8 cellular contexts compared by ENCODE assay signal in the genomic region with DNA sequence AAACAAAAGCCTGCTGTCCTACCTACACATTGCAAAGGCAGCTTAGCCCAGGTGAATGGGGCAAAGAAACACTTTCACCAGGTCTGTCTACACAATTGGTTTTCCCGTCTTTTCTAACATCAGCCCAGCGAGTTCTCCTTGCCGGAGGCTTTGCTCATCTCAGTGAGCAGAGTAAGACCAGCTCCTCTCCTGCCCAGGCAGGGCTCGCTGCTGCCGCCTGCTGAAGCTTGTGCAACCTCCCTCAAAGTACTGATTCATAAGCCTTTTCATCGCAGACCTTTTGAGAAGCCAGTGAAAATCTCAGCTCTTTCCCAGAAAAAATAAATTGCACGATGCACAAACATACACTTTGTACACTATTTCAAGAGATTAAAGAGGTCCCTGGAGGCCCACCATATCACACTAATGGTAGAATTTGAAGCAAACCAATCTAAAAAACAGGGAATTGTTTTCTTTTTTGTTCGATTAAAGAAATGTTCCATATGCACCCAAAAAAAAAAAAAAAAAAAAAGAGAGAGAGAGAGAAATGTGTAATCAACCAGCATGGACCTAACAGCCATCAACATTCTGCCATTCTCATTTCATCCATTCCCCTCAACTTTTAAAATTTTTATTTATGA.
A peak's percentile ranks its signal among the peaks of the same experiment; 100 is the strongest.
DNase-seq lines count a peak whose midpoint lies in the region; ATAC-seq and TF ChIP-seq lines count a peak whose summit lies in the region.

No MANE protein-coding gene starts in this region.

- no peak overlapping the region for H2BK5ac ChIP-seq in neuronal stem cell (ENCODE audit: low read length)

- ATAC-seq in activated CD4-positive, alpha-beta T cell treated with anti-CD3 and anti-CD28 coated beads for 36 hours: peak; percentile 42
- ATAC-seq in HG02759 (IDR thresholded peaks at IDR 0.05; ENCODE audit: unreplicated experiment): no peak

- H3K9ac ChIP-seq in neuronal stem cell (ENCODE audit: low read depth, low read length, poor library complexity): no peak overlapping the region

- POLR2A ChIA-PET in activated CD4-positive, alpha-beta T cell treated with anti-CD3 and anti-CD28 coated beads for 36 hours (lab: Charles Lee): no interaction called here
- POLR2A ChIA-PET in RWPE1 (lab: Yijun Ruan, JAX; ENCODE audit: low non-redundant PET): no interaction called here

- intact Hi-C loops in activated CD4-positive, alpha-beta T cell treated with anti-CD3 and anti-CD28 coated beads for 36 hours (cut with DNase I, micrococcal nuclease): loop anchor here in 1 of 2 experiments (10.0 kb wide), 1 partner anchor 1479 kb away; no protein-coding TSS in a partner anchor

- peaks cover 1 to 2% of the 10 kb centered on the region in 2 donors for H3K4me1 ChIP-seq in neuronal stem cell (ENCODE audit: control insufficient read depth in 2 of 2, insufficient read depth in 1 of 2, low read depth in 1 of 2, low read length in 2 of 2)

- H3K4ac ChIP-seq in neuronal stem cell (ENCODE audit: low read length): no peak overlapping the region

- H3K27me3 Mint-ChIP-seq in activated CD4-positive, alpha-beta T cell treated with anti-CD3 and anti-CD28 coated beads for 36 hours: peaks cover 7% of the 10 kb centered on the region

- no peaks in the 10 kb centered on the region for H3K79me1 ChIP-seq in neuronal stem cell (ENCODE audit: low read depth, low read length)

- no peaks in the 10 kb centered on the region for H3K36me3 Mint-ChIP-seq in activated CD4-positive, alpha-beta T cell treated with anti-CD3 and anti-CD28 coated beads for 36 hours (ENCODE audit: low read depth)

- H3K27ac ChIP-seq in RWPE1: no peak overlapping the region
- no peak overlapping the region for H3K27ac ChIP-seq in neuronal stem cell (replicated peaks; ENCODE audit: low read length)

- CTCF ChIA-PET in activated CD4-positive, alpha-beta T cell treated with anti-CD3 and anti-CD28 coated beads for 36 hours (lab: Charles Lee): interaction anchor here (0.7 to 1.4 kb wide), 3 partner anchors 12 to 23 kb away, joined by 3 to 4 read pairs (median 3); no protein-coding TSS in a partner anchor
- CTCF ChIA-PET in RWPE1 (lab: Yijun Ruan, JAX): interaction anchor here (0.5 to 1.2 kb wide), 6 partner anchors 11 to 796 kb away, joined by 3 to 9 read pairs (median 4); no protein-coding TSS in a partner anchor

- H3K36me3 ChIP-seq in neuronal stem cell (replicated peaks in 1 of 2; ENCODE audit: control insufficient read depth in 2 of 2, insufficient read depth in 2 of 2, low read length in 2 of 2): no peaks in the 10 kb centered on the region

- H3K27me3 ChIP-seq in neuronal stem cell (ENCODE audit: control insufficient read depth in 3 of 3, insufficient read depth in 3 of 3, low read depth in 1 of 3, low read length in 3 of 3): peaks cover 0 to 4% (median 0%) of the 10 kb centered on the region in 3 experiments

- no peak overlapping the region for H3K4me2 ChIP-seq in neuronal stem cell (ENCODE audit: insufficient read depth, low read length, poor library complexity, severe bottlenecking)

- peak; percentile 31 for DNase-seq in activated CD4-positive, alpha-beta T cell treated with anti-CD3 and anti-CD28 coated beads for 36 hours
- DNase-seq in activated CD4-positive, alpha-beta T cell treated with anti-CD3 and anti-CD28 coated beads, Interleukin-2, amount 50 U/mL, for 4 hours: no peak
- peak; percentile 62 for DNase-seq in HT-29 (ENCODE audit: low spot score)
- DNase-seq in RWPE1 (ENCODE audit: low spot score): peak; percentile 25
- DNase-seq in fibroblast of gingiva (ENCODE audit: low read depth): peak; percentile 5
- DNase-seq in neuronal stem cell (ENCODE audit: low spot score): peak; percentile 56
- no peak for DNase-seq in activated naive CD4-positive, alpha-beta T cell (lab: John Stamatoyannopoulos, UW)

- H4K91ac ChIP-seq in neuronal stem cell (ENCODE audit: low read depth, low read length, poor library complexity): no peak overlapping the region

- no peak overlapping the region for H2AK5ac ChIP-seq in neuronal stem cell (ENCODE audit: low read depth, low read length)

- H3K27ac Mint-ChIP-seq in activated CD4-positive, alpha-beta T cell treated with anti-CD3 and anti-CD28 coated beads for 36 hours: no peak overlapping the region

- no peak overlapping the region for H3K4me3 Mint-ChIP-seq in activated CD4-positive, alpha-beta T cell treated with anti-CD3 and anti-CD28 coated beads for 36 hours

- peak overlapping the region; percentile 39 for H2AFZ ChIP-seq in neuronal stem cell (ENCODE audit: low read length)

- no peak overlapping the region for H2BK120ac ChIP-seq in neuronal stem cell (ENCODE audit: low read depth, low read length)

- TF ChIP-seq CTCF in RWPE1 (conservative IDR thresholded peaks at IDR 0.05; ENCODE audit: low read depth): no peak

- no peaks in the 10 kb centered on the region for H3K9me3 ChIP-seq in neuronal stem cell (replicated peaks in 1 of 2; ENCODE audit: control insufficient read depth in 2 of 2, insufficient read depth in 1 of 2, low read depth in 1 of 2, low read length in 2 of 2)

- H3K23ac ChIP-seq in neuronal stem cell (ENCODE audit: low read depth, low read length, poor library complexity): no peak overlapping the region

- no peak overlapping the region for H3K18ac ChIP-seq in neuronal stem cell (ENCODE audit: low read length)

- no peak overlapping the region for H4K8ac ChIP-seq in neuronal stem cell (ENCODE audit: low read depth, low read length)

- no peaks in the 10 kb centered on the region for H3K4me1 Mint-ChIP-seq in activated CD4-positive, alpha-beta T cell treated with anti-CD3 and anti-CD28 coated beads for 36 hours

- H2BK15ac ChIP-seq in neuronal stem cell (ENCODE audit: low read length): no peak overlapping the region

- no peak overlapping the region for H3K4me3 ChIP-seq in neuronal stem cell (ENCODE audit: low read length in 2 of 2)

- H2BK12ac ChIP-seq in neuronal stem cell (ENCODE audit: low read length): no peak overlapping the region

- H3K14ac ChIP-seq in neuronal stem cell (ENCODE audit: low read length): no peak overlapping the region

- no CpG with 5 or more reads among the region's 8 CpGs for WGBS in neuronal stem cell (ENCODE audit: extremely low coverage in 2 of 2, insufficient read length in 2 of 2, insufficient replicate concordance in 1 of 2), 2 donors

- no peaks in the 10 kb centered on the region for H3K9me3 Mint-ChIP-seq in activated CD4-positive, alpha-beta T cell treated with anti-CD3 and anti-CD28 coated beads for 36 hours (ENCODE audit: low read depth)

Comparison
In these comparisons a context has a peak if more than half of its experiments do, and no peak if none do; other contexts are left out.
1. DNase-seq: peak in activated CD4-positive, alpha-beta T cell treated with anti-CD3 and anti-CD28 coated beads for 36 hours (single experiment), HT-29 (single experiment), RWPE1 (single experiment), fibroblast of gingiva (single experiment) and neuronal stem cell (single experiment); none in activated CD4-positive, alpha-beta T cell treated with anti-CD3 and anti-CD28 coated beads, Interleukin-2, amount 50 U/mL, for 4 hours (0 of 2) and activated naive CD4-positive, alpha-beta T cell (0 of 4).